In the genomic region with DNA sequence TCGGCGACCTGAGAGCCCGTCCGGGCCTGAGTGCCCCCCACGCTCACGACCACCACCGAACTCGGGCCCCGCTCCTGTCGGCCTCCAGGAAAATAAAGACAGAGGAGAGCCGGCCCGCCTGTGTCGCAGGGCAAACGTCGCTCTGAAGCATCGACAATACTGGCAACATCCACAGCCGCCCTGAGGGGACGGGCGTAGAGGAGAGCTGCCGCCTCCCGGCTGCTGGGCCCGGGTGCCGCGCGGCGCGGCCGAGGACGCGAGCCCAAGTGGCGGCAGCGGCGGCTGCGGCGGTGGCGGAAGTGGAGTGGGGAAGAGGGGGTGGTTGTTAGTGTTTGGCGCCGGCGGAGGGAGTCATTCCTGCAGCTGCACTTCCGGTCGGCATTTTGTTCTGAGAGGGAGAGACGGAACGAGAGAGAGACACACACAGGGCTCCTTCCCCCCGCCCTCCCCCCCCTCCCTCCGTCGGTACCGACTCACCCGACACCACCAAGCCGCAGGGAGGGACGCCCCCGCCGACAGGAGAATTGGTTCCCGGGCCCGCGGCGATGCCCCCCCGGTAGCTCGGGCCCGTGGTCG, we compare ENCODE assay signal across 8 cellular contexts. TPM values are rescaled to one million over a fixed set of nuclear protein-coding genes. Genes with fewer than 3 reads are reported as not detected.
DNase-seq lines count a peak whose midpoint lies in the region; ATAC-seq and TF ChIP-seq lines count a peak whose summit lies in the region.

A gene with protein sequence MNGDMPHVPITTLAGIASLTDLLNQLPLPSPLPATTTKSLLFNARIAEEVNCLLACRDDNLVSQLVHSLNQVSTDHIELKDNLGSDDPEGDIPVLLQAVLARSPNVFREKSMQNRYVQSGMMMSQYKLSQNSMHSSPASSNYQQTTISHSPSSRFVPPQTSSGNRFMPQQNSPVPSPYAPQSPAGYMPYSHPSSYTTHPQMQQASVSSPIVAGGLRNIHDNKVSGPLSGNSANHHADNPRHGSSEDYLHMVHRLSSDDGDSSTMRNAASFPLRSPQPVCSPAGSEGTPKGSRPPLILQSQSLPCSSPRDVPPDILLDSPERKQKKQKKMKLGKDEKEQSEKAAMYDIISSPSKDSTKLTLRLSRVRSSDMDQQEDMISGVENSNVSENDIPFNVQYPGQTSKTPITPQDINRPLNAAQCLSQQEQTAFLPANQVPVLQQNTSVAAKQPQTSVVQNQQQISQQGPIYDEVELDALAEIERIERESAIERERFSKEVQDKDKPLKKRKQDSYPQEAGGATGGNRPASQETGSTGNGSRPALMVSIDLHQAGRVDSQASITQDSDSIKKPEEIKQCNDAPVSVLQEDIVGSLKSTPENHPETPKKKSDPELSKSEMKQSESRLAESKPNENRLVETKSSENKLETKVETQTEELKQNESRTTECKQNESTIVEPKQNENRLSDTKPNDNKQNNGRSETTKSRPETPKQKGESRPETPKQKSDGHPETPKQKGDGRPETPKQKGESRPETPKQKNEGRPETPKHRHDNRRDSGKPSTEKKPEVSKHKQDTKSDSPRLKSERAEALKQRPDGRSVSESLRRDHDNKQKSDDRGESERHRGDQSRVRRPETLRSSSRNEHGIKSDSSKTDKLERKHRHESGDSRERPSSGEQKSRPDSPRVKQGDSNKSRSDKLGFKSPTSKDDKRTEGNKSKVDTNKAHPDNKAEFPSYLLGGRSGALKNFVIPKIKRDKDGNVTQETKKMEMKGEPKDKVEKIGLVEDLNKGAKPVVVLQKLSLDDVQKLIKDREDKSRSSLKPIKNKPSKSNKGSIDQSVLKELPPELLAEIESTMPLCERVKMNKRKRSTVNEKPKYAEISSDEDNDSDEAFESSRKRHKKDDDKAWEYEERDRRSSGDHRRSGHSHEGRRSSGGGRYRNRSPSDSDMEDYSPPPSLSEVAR (N-terminal part only) (plus strand): TSS at position 381 of the 576 bp plus-strand sequence. CDS start 76,928 bp downstream, outside the sequence.

- H3K27ac Mint-ChIP-seq in activated naive CD4-positive, alpha-beta T cell treated with anti-CD3 and anti-CD28 coated beads, Interleukin-2, amount 10 ng/mL, durations not matched to agents 7 days and 5 days: peak within 1 kb of the TSS; percentile 93

- H3K27ac ChIP-seq in SK-N-MC (peak within 1 kb of the TSS; percentile 93), temporal lobe (ENCODE audit: low read depth, low read length) (peak within 1 kb of the TSS; percentile 94)

- H3K27me3 ChIP-seq in GM06990 (replicated peaks; ENCODE audit: control insufficient read depth, insufficient read depth, low read length): no peaks in the 10 kb centered on the region

- no peaks in the 10 kb centered on the region for H3K27me3 Mint-ChIP-seq in activated naive CD4-positive, alpha-beta T cell treated with anti-CD3 and anti-CD28 coated beads, Interleukin-2, amount 10 ng/mL, durations not matched to agents 7 days and 5 days

- peaks cover 51% of the 10 kb centered on the region for H3K4me1 Mint-ChIP-seq in activated naive CD4-positive, alpha-beta T cell treated with anti-CD3 and anti-CD28 coated beads, Interleukin-2, amount 10 ng/mL, durations not matched to agents 7 days and 5 days

- H3K36me3 ChIP-seq in GM06990 (ENCODE audit: control insufficient read depth, insufficient read depth, low read length) (no peaks in the 10 kb centered on the region), SK-N-MC (ENCODE audit: insufficient read depth, low read length) (no peaks in the 10 kb centered on the region)

- CTCF ChIA-PET in activated naive CD4-positive, alpha-beta T cell treated with anti-CD3 and anti-CD28 coated beads, Interleukin-2, amount 10 ng/mL, durations not matched to agents 7 days and 5 days (lab: Charles Lee): interaction anchor here (1.1 to 1.9 kb wide), 3 partner anchors 132 to 147 kb away, joined by 3 to 7 read pairs (median 5); no protein-coding TSS in a partner anchor

- peak within 1 kb of the TSS; percentile 84 for H3K4me3 Mint-ChIP-seq in activated naive CD4-positive, alpha-beta T cell treated with anti-CD3 and anti-CD28 coated beads, Interleukin-2, amount 10 ng/mL, durations not matched to agents 7 days and 5 days

- peak within 1 kb of the TSS; percentile 96 for H3K9ac ChIP-seq in SK-N-MC (ENCODE audit: insufficient read length)

- peaks cover 13% of the 10 kb centered on the region for H3K36me3 Mint-ChIP-seq in activated naive CD4-positive, alpha-beta T cell treated with anti-CD3 and anti-CD28 coated beads, Interleukin-2, amount 10 ng/mL, durations not matched to agents 7 days and 5 days

- peak within 1 kb of the TSS; percentile 70 for H3K4me3 ChIP-seq in GM06990 (replicated peaks; ENCODE audit: low read depth, low read length)
- peak within 1 kb of the TSS; percentile 96 for H3K4me3 ChIP-seq in NB4 (ENCODE audit: low read depth, low read length)
- H3K4me3 ChIP-seq in SK-N-MC: peak within 1 kb of the TSS; percentile 98

- peak; percentile 57 for ATAC-seq in HG02571 (IDR thresholded peaks at IDR 0.05; ENCODE audit: unreplicated experiment)
- peak; percentile 87 for ATAC-seq in omental fat pad (ENCODE audit: low FRiP score)

- no peaks in the 10 kb centered on the region for H3K9me3 ChIP-seq in SK-N-MC (ENCODE audit: low read depth, low read length)

- no peaks in the 10 kb centered on the region for H3K9me3 Mint-ChIP-seq in activated naive CD4-positive, alpha-beta T cell treated with anti-CD3 and anti-CD28 coated beads, Interleukin-2, amount 10 ng/mL, durations not matched to agents 7 days and 5 days

- TF ChIP-seq POLR2A in NB4 (IDR thresholded peaks at IDR 0.05; ENCODE audit: extremely low read depth, insufficient read length): peak; percentile 100

- DNase-seq in GM06990 (ENCODE audit: extremely low read depth, insufficient read length): peak; percentile 89
- DNase-seq in NB4 (ENCODE audit: low read depth): peak; percentile 97
- no peak for DNase-seq in SK-N-MC (ENCODE audit: low read depth, low spot score)
- DNase-seq in activated naive CD4-positive, alpha-beta T cell treated with anti-CD3 and anti-CD28 coated beads, Interleukin-2, amount 10 ng/mL, durations not matched to agents 7 days and 5 days: peak; percentile 94
- DNase-seq in globus pallidus (ENCODE audit: low spot score): peak; percentile 94
- DNase-seq in omental fat pad (ENCODE audit: low spot score): peak; percentile 66

- no peak for TF ChIP-seq CTCF in GM06990 (IDR thresholded peaks at IDR 0.05; ENCODE audit: insufficient read depth, low read length, poor library complexity, severe bottlenecking)
- no peak for TF ChIP-seq CTCF in NB4 (IDR thresholded peaks at IDR 0.05; ENCODE audit: low read depth, low read length)
- no peak for TF ChIP-seq CTCF in omental fat pad (IDR thresholded peaks at IDR 0.05)

RNA-seq across cellular contexts. Expression of the gene that starts here (rescaled TPM):
- total RNA-seq in omental fat pad (10 to 100 TPM; 47.9 to 64.2 (median 54.3) TPM), temporal lobe (53.4 TPM)
